Comparison of ENCODE assay signal across 8 cellular contexts in genomic region chr19:4638828-4639530, GRCh38. TPM values are rescaled to one million over a fixed set of nuclear protein-coding genes. Genes with fewer than 3 reads are reported as not detected.
DNase-seq lines count a peak whose midpoint lies in the region; ATAC-seq and TF ChIP-seq lines count a peak whose summit lies in the region.

TSS of gene TNFAIP8L1 (plus strand) at chr19:4639516. CDS start at chr19:4651870, 12,354 bp downstream.

- intact Hi-C loops in CD8-positive, alpha-beta T cell (cut with DNase I, micrococcal nuclease) = loop anchor here (1.0 to 10.0 kb wide), 10 partner anchors 31 to 1134 kb away; partner anchors contain the start of genes DPP9 (in 2 of the 2), FEM1A (in 2 of the 2), HDGFL2 (in 2 of the 2) and MYDGF (in 2 of the 2)

- DNase-seq in CD8-positive, alpha-beta T cell = peak; percentile 97 to 100 (median 99)
- peak; percentile 100 for DNase-seq in GM20000 (ENCODE audit: low spot score)
- DNase-seq in HT-29 (ENCODE audit: low spot score) = peak; percentile 90
- DNase-seq in NOMO-1 (lab: John Stamatoyannopoulos, UW; ENCODE audit: unreplicated experiment in 2 of 2) = peak; percentile 99 to 100
- peak; percentile 100 for DNase-seq in activated CD8-positive, alpha-beta memory T cell treated with anti-CD3 and anti-CD28 coated beads for 24 hours
- peak; percentile 96 to 99 (median 98) for DNase-seq in effector memory CD4-positive, alpha-beta T cell
- peak; percentile 98 for DNase-seq in memory B cell (ENCODE audit: low spot score in 2 of 2)
- peak; percentile 97 to 99 (median 98) for DNase-seq in stimulated activated CD4-positive, alpha-beta T cell treated with anti-CD3 and anti-CD28 coated beads, TNF-alpha, amount 100 ng/mL, for 48 hours (ENCODE audit: low read depth in 3 of 3)

- H3K4me3 ChIP-seq in CD8-positive, alpha-beta T cell (ENCODE audit: low read depth, low read length) = peak within 1 kb of the TSS; percentile 83
- peak within 1 kb of the TSS; percentile 67 for H3K4me3 ChIP-seq in effector memory CD4-positive, alpha-beta T cell (ENCODE audit: insufficient read depth, low read depth, low read length, poor library complexity, severe bottlenecking)

- H3K27me3 ChIP-seq in CD8-positive, alpha-beta T cell (ENCODE audit: insufficient read depth, low read length) = no peaks in the 10 kb centered on the region
- no peaks in the 10 kb centered on the region for H3K27me3 ChIP-seq in effector memory CD4-positive, alpha-beta T cell (replicated peaks; ENCODE audit: control insufficient read depth, insufficient read depth, low read length, poor library complexity, severe bottlenecking)

- H3K27me3 Mint-ChIP-seq in CD8-positive, alpha-beta T cell (ENCODE audit: low read depth) = no peaks in the 10 kb centered on the region
- H3K27me3 Mint-ChIP-seq in memory B cell = no peaks in the 10 kb centered on the region

- CTCF ChIA-PET in CD8-positive, alpha-beta T cell (lab: Charles Lee) = interaction anchor here (3.4 kb wide), 2 partner anchors 64 to 71 kb away, joined by 64 to 75 read pairs; no protein-coding TSS in a partner anchor

- peaks cover 2% of the 10 kb centered on the region for H3K36me3 Mint-ChIP-seq in CD8-positive, alpha-beta T cell
- H3K36me3 Mint-ChIP-seq in memory B cell = peaks cover 2% of the 10 kb centered on the region

- no peak for TF ChIP-seq CTCF in CD8-positive, alpha-beta T cell (IDR thresholded peaks at IDR 0.05)
- TF ChIP-seq CTCF in GM20000 (IDR thresholded peaks at IDR 0.05; ENCODE audit: extremely low read depth, missing control alignments) = no peak

- H3K27ac ChIP-seq in CD8-positive, alpha-beta T cell (ENCODE audit: low read depth, low read length) = peak within 1 kb of the TSS; percentile 68
- peak within 1 kb of the TSS; percentile 81 for H3K27ac ChIP-seq in effector memory CD4-positive, alpha-beta T cell (ENCODE audit: insufficient read depth, low read length, poor library complexity, severe bottlenecking)

- H3K9me3 ChIP-seq in CD8-positive, alpha-beta T cell (ENCODE audit: low read length) = no peaks in the 10 kb centered on the region
- H3K9me3 ChIP-seq in effector memory CD4-positive, alpha-beta T cell (ENCODE audit: control insufficient read depth, low read length) = no peaks in the 10 kb centered on the region

- H3K36me3 ChIP-seq in CD8-positive, alpha-beta T cell (ENCODE audit: insufficient read depth, low read length) = no peaks in the 10 kb centered on the region
- H3K36me3 ChIP-seq in effector memory CD4-positive, alpha-beta T cell (ENCODE audit: control insufficient read depth, insufficient read depth, low read length) = no peaks in the 10 kb centered on the region

- peaks cover 45% of the 10 kb centered on the region for H3K4me1 ChIP-seq in CD8-positive, alpha-beta T cell (ENCODE audit: insufficient read depth, low read length)
- peaks cover 34% of the 10 kb centered on the region for H3K4me1 ChIP-seq in effector memory CD4-positive, alpha-beta T cell (ENCODE audit: control insufficient read depth, insufficient read depth, low read length, poor library complexity, severe bottlenecking)

- no peaks in the 10 kb centered on the region for H3K9me3 Mint-ChIP-seq in CD8-positive, alpha-beta T cell
- H3K9me3 Mint-ChIP-seq in memory B cell = no peaks in the 10 kb centered on the region

- H3K27ac Mint-ChIP-seq in CD8-positive, alpha-beta T cell = peak within 1 kb of the TSS; percentile 95
- H3K27ac Mint-ChIP-seq in memory B cell = peak within 1 kb of the TSS; percentile 94

- POLR2A ChIA-PET in CD8-positive, alpha-beta T cell (lab: Charles Lee) = no interaction called here

- ATAC-seq in CD8-positive, alpha-beta T cell = peak; percentile 94
- peak; percentile 87 for ATAC-seq in memory B cell (ENCODE audit: low read depth)

- peak within 1 kb of the TSS; percentile 94 for H3K4me3 Mint-ChIP-seq in CD8-positive, alpha-beta T cell
- peak within 1 kb of the TSS; percentile 100 for H3K4me3 Mint-ChIP-seq in memory B cell

- peaks cover 34% of the 10 kb centered on the region for H3K4me1 Mint-ChIP-seq in CD8-positive, alpha-beta T cell (ENCODE audit: low read depth)
- H3K4me1 Mint-ChIP-seq in memory B cell = peaks cover 20% of the 10 kb centered on the region

RNA-seq across cellular contexts. Expression of gene TNFAIP8L1, which starts in this region (rescaled TPM):
- 1 to 10 TPM; 4.3 to 4.5 TPM for total RNA-seq in CD8-positive, alpha-beta T cell
- total RNA-seq in HT-29 (2014; rRNA removed; shearing (Covaris generic)) = 6.3 TPM in 2 replicates

Comparison
In these comparisons a context has a peak if more than half of its experiments do, and no peak if none do; other contexts are left out.
1. Peak in every context shown above with its lines: DNase-seq, ATAC-seq, H3K4me3 ChIP-seq and H3K27ac ChIP-seq.